In the genomic region with DNA sequence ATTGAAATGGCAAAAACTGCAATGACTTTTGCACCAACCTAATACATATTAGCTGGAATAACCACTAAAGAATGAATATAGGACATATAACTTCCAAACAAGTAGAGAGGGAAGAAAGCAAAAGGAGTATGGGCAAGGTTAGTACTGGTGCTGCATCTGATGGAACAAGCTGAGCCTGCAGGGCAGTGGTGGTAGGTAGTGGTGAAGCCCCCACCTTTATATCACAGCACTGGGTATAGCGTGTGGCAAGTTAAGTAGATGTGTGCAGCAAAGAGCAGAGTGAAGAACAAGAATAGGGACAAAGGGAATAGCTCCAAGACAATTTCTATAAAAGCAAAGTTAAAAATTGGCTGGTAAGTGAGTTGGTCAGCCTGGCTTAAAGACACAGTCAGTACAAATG, we compare ENCODE assay signal across 3 cellular contexts.
TF ChIP-seq lines count a peak whose summit lies in the region.

No MANE protein-coding gene starts in this region.

TF ChIP-seq in GM23338, 12 proteins besides CTCF, POLR2A, EP300 and RAD21 (continues in another document):
- TF ChIP-seq ZNF331 (CRISPR knock-in tag; IDR thresholded peaks at IDR 0.05; ENCODE audit: low read depth) (no peak), CREB1 (CRISPR knock-in tag; IDR thresholded peaks at IDR 0.05; ENCODE audit: low read depth) (no peak)
- TF ChIP-seq, protein P1, sequence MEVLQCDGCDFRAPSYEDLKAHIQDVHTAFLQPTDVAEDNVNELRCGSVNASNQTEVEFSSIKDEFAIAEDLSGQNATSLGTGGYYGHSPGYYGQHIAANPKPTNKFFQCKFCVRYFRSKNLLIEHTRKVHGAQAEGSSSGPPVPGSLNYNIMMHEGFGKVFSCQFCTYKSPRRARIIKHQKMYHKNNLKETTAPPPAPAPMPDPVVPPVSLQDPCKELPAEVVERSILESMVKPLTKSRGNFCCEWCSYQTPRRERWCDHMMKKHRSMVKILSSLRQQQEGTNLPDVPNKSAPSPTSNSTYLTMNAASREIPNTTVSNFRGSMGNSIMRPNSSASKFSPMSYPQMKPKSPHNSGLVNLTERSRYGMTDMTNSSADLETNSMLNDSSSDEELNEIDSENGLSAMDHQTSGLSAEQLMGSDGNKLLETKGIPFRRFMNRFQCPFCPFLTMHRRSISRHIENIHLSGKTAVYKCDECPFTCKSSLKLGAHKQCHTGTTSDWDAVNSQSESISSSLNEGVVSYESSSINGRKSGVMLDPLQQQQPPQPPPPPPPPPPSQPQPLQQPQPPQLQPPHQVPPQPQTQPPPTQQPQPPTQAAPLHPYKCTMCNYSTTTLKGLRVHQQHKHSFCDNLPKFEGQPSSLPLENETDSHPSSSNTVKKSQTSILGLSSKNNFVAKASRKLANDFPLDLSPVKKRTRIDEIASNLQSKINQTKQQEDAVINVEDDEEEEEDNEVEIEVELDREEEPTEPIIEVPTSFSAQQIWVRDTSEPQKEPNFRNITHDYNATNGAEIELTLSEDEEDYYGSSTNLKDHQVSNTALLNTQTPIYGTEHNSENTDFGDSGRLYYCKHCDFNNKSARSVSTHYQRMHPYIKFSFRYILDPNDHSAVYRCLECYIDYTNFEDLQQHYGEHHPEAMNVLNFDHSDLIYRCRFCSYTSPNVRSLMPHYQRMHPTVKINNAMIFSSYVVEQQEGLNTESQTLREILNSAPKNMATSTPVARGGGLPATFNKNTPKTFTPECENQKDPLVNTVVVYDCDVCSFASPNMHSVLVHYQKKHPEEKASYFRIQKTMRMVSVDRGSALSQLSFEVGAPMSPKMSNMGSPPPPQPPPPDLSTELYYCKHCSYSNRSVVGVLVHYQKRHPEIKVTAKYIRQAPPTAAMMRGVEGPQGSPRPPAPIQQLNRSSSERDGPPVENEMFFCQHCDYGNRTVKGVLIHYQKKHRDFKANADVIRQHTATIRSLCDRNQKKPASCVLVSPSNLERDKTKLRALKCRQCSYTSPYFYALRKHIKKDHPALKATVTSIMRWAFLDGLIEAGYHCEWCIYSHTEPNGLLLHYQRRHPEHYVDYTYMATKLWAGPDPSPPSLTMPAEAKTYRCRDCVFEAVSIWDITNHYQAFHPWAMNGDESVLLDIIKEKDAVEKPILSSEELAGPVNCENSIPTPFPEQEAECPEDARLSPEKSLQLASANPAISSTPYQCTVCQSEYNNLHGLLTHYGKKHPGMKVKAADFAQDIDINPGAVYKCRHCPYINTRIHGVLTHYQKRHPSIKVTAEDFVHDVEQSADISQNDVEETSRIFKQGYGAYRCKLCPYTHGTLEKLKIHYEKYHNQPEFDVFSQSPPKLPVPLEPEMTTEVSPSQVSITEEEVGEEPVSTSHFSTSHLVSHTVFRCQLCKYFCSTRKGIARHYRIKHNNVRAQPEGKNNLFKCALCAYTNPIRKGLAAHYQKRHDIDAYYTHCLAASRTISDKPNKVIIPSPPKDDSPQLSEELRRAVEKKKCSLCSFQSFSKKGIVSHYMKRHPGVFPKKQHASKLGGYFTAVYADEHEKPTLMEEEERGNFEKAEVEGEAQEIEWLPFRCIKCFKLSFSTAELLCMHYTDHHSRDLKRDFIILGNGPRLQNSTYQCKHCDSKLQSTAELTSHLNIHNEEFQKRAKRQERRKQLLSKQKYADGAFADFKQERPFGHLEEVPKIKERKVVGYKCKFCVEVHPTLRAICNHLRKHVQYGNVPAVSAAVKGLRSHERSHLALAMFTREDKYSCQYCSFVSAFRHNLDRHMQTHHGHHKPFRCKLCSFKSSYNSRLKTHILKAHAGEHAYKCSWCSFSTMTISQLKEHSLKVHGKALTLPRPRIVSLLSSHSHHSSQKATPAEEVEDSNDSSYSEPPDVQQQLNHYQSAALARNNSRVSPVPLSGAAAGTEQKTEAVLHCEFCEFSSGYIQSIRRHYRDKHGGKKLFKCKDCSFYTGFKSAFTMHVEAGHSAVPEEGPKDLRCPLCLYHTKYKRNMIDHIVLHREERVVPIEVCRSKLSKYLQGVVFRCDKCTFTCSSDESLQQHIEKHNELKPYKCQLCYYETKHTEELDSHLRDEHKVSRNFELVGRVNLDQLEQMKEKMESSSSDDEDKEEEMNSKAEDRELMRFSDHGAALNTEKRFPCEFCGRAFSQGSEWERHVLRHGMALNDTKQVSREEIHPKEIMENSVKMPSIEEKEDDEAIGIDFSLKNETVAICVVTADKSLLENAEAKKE (CRISPR knock-in tag; IDR thresholded peaks at IDR 0.05): no peak

TF ChIP-seq in GM12878, 131 proteins besides CTCF, POLR2A, EP300 and RAD21:
- TF ChIP-seq TCF3 (IDR thresholded peaks at IDR 0.05; ENCODE audit: borderline replicate concordance, insufficient read depth, low read depth, low read length) (no peak), CHD1 (IDR thresholded peaks at IDR 0.05; ENCODE audit: low read depth, low read length) (no peak), CHD4 (IDR thresholded peaks at IDR 0.05) (no peak), LARP7 (IDR thresholded peaks at IDR 0.05) (no peak), MXI1 (IDR thresholded peaks at IDR 0.05; ENCODE audit: low read depth, low read length) (no peak), RELA (IDR thresholded peaks at IDR 0.05; ENCODE audit: borderline replicate concordance, partially characterized antibody) (no peak), BACH1 (IDR thresholded peaks at IDR 0.05; ENCODE audit: borderline replicate concordance) (no peak), ZNF384 (IDR thresholded peaks at IDR 0.05; ENCODE audit: borderline replicate concordance, low read depth, low read length) (no peak), POLR2AphosphoS2 (IDR thresholded peaks at IDR 0.05; ENCODE audit: low read depth, low read length) (no peak; the same call in 1 of the 2 replicates), BRCA1 (IDR thresholded peaks at IDR 0.05; ENCODE audit: low read depth, low read length) (no peak), ZNF274 (IDR thresholded peaks at IDR 0.05; ENCODE audit: insufficient read depth, insufficient read length) (no peak)
- TF ChIP-seq, protein P2, sequence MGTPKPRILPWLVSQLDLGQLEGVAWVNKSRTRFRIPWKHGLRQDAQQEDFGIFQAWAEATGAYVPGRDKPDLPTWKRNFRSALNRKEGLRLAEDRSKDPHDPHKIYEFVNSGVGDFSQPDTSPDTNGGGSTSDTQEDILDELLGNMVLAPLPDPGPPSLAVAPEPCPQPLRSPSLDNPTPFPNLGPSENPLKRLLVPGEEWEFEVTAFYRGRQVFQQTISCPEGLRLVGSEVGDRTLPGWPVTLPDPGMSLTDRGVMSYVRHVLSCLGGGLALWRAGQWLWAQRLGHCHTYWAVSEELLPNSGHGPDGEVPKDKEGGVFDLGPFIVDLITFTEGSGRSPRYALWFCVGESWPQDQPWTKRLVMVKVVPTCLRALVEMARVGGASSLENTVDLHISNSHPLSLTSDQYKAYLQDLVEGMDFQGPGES (IDR thresholded peaks at IDR 0.05): no peak

TF ChIP-seq in HepG2, 621 proteins besides CTCF, POLR2A, EP300 and RAD21:
- TF ChIP-seq, protein P3, sequence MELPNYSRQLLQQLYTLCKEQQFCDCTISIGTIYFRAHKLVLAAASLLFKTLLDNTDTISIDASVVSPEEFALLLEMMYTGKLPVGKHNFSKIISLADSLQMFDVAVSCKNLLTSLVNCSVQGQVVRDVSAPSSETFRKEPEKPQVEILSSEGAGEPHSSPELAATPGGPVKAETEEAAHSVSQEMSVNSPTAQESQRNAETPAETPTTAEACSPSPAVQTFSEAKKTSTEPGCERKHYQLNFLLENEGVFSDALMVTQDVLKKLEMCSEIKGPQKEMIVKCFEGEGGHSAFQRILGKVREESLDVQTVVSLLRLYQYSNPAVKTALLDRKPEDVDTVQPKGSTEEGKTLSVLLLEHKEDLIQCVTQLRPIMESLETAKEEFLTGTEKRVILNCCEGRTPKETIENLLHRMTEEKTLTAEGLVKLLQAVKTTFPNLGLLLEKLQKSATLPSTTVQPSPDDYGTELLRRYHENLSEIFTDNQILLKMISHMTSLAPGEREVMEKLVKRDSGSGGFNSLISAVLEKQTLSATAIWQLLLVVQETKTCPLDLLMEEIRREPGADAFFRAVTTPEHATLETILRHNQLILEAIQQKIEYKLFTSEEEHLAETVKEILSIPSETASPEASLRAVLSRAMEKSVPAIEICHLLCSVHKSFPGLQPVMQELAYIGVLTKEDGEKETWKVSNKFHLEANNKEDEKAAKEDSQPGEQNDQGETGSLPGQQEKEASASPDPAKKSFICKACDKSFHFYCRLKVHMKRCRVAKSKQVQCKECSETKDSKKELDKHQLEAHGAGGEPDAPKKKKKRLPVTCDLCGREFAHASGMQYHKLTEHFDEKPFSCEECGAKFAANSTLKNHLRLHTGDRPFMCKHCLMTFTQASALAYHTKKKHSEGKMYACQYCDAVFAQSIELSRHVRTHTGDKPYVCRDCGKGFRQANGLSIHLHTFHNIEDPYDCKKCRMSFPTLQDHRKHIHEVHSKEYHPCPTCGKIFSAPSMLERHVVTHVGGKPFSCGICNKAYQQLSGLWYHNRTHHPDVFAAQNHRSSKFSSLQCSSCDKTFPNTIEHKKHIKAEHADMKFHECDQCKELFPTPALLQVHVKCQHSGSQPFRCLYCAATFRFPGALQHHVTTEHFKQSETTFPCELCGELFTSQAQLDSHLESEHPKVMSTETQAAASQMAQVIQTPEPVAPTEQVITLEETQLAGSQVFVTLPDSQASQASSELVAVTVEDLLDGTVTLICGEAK (IDR thresholded peaks at IDR 0.05): peak; percentile 12; the same call in 1 of the 2 replicates
- TF ChIP-seq, protein P3 (CRISPR knock-in tag; IDR thresholded peaks at IDR 0.05): no peak
- TF ChIP-seq RBM22 (optimal IDR thresholded peaks at IDR 0.05; ENCODE audit: low read length): peak; percentile 59
- no peak for TF ChIP-seq MIER3 (CRISPR knock-in tag; IDR thresholded peaks at IDR 0.05; ENCODE audit: borderline replicate concordance)
TF ChIP-seq in HepG2: peak in this region for 2.
